3 cellular contexts compared by ENCODE assay signal in genomic region chr2:21438949-21439348, GRCh38.
TF ChIP-seq lines count a peak whose summit lies in the region.

No MANE protein-coding gene starts in this region.

TF ChIP-seq in SK-N-SH treated with all-trans-retinoic acid at 6 μM for 48 hours, 23 proteins besides CTCF, POLR2A, EP300 and RAD21 (continued from another document):
- TF ChIP-seq SNAI2 (CRISPR knock-in tag; IDR thresholded peaks at IDR 0.05) (peak; percentile 83; the same call in 1 of the 2 replicates), TCF4 (CRISPR knock-in tag; IDR thresholded peaks at IDR 0.05; ENCODE audit: borderline replicate concordance) (0 out of 2 replicates have a peak, but pooled peaks have one; percentile 41), ZFP3 (CRISPR knock-in tag; IDR thresholded peaks at IDR 0.05) (0 out of 2 replicates have a peak, but pooled peaks have one; percentile 44), ESRRG (CRISPR knock-in tag; IDR thresholded peaks at IDR 0.05) (0 out of 2 replicates have a peak, but pooled peaks have one; percentile 40)
- TF ChIP-seq, protein P1, sequence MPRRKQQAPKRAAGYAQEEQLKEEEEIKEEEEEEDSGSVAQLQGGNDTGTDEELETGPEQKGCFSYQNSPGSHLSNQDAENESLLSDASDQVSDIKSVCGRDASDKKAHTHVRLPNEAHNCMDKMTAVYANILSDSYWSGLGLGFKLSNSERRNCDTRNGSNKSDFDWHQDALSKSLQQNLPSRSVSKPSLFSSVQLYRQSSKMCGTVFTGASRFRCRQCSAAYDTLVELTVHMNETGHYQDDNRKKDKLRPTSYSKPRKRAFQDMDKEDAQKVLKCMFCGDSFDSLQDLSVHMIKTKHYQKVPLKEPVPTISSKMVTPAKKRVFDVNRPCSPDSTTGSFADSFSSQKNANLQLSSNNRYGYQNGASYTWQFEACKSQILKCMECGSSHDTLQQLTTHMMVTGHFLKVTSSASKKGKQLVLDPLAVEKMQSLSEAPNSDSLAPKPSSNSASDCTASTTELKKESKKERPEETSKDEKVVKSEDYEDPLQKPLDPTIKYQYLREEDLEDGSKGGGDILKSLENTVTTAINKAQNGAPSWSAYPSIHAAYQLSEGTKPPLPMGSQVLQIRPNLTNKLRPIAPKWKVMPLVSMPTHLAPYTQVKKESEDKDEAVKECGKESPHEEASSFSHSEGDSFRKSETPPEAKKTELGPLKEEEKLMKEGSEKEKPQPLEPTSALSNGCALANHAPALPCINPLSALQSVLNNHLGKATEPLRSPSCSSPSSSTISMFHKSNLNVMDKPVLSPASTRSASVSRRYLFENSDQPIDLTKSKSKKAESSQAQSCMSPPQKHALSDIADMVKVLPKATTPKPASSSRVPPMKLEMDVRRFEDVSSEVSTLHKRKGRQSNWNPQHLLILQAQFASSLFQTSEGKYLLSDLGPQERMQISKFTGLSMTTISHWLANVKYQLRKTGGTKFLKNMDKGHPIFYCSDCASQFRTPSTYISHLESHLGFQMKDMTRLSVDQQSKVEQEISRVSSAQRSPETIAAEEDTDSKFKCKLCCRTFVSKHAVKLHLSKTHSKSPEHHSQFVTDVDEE (CRISPR knock-in tag; IDR thresholded peaks at IDR 0.05): peak; percentile 33; the same call in 1 of the 2 replicates

TF ChIP-seq in SK-N-SH, 30 proteins besides CTCF, POLR2A, EP300 and RAD21 (continued from another document):
- TF ChIP-seq REST (IDR thresholded peaks at IDR 0.05; ENCODE audit: low read depth, low read length) (no peak), RCOR1 (IDR thresholded peaks at IDR 0.05; ENCODE audit: low read length) (no peak), GABPA (IDR thresholded peaks at IDR 0.05; ENCODE audit: low read depth) (no peak), MXI1 (IDR thresholded peaks at IDR 0.05; ENCODE audit: low read depth, low read length) (no peak), FOXJ3 (CRISPR knock-in tag; IDR thresholded peaks at IDR 0.05) (no peak), FOSL2 (IDR thresholded peaks at IDR 0.05; ENCODE audit: borderline replicate concordance, low read depth) (no peak), TCF12 (IDR thresholded peaks at IDR 0.05) (no peak), ZBTB33 (IDR thresholded peaks at IDR 0.05; ENCODE audit: borderline replicate concordance, low read depth) (no peak), JUND (IDR thresholded peaks at IDR 0.05) (no peak), TAF1 (IDR thresholded peaks at IDR 0.05; ENCODE audit: borderline replicate concordance, low read depth, low read length) (no peak), GATA2 (CRISPR knock-in tag; IDR thresholded peaks at IDR 0.05) (no peak), NRF1 (IDR thresholded peaks at IDR 0.05; ENCODE audit: low read depth, low read length) (no peak), MAX (IDR thresholded peaks at IDR 0.05; ENCODE audit: low read depth) (no peak), POLR2AphosphoS5 (IDR thresholded peaks at IDR 0.05; ENCODE audit: low read depth, low read length) (no peak), RXRA (IDR thresholded peaks at IDR 0.05; ENCODE audit: borderline replicate concordance, low read depth) (no peak)
- TF ChIP-seq, protein P2, sequence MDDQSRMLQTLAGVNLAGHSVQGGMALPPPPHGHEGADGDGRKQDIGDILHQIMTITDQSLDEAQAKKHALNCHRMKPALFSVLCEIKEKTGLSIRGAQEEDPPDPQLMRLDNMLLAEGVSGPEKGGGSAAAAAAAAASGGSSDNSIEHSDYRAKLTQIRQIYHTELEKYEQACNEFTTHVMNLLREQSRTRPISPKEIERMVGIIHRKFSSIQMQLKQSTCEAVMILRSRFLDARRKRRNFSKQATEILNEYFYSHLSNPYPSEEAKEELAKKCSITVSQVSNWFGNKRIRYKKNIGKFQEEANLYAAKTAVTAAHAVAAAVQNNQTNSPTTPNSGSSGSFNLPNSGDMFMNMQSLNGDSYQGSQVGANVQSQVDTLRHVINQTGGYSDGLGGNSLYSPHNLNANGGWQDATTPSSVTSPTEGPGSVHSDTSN (IDR thresholded peaks at IDR 0.05): no peak
- TF ChIP-seq, protein P3, sequence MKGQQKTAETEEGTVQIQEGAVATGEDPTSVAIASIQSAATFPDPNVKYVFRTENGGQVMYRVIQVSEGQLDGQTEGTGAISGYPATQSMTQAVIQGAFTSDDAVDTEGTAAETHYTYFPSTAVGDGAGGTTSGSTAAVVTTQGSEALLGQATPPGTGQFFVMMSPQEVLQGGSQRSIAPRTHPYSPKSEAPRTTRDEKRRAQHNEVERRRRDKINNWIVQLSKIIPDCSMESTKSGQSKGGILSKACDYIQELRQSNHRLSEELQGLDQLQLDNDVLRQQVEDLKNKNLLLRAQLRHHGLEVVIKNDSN (IDR thresholded peaks at IDR 0.05; ENCODE audit: borderline replicate concordance, low read depth): no peak

TF ChIP-seq in IMR-90, 13 proteins besides CTCF, POLR2A, EP300 and RAD21 (continued from another document):
- TF ChIP-seq USF2 (IDR thresholded peaks at IDR 0.05; ENCODE audit: low read depth, low read length) (no peak), CEBPB (IDR thresholded peaks at IDR 0.05; ENCODE audit: low read depth, low read length) (no peak), CHD1 (IDR thresholded peaks at IDR 0.05; ENCODE audit: low read depth, low read length) (no peak), SMC3 (IDR thresholded peaks at IDR 0.05; ENCODE audit: low read depth, low read length) (no peak), FOS (IDR thresholded peaks at IDR 0.05; ENCODE audit: low read depth, low read length) (peak; percentile 56; the same call in 1 of the 2 replicates), RFX5 (IDR thresholded peaks at IDR 0.05; ENCODE audit: low read depth, low read length) (no peak), MAFK (IDR thresholded peaks at IDR 0.05; ENCODE audit: low read depth, low read length) (no peak), NFE2L2 (IDR thresholded peaks at IDR 0.05; ENCODE audit: low read depth, low read length) (no peak), MXI1 (IDR thresholded peaks at IDR 0.05; ENCODE audit: borderline replicate concordance, low read depth, low read length) (no peak), BHLHE40 (IDR thresholded peaks at IDR 0.05; ENCODE audit: low read depth, low read length) (no peak), MAZ (IDR thresholded peaks at IDR 0.05; ENCODE audit: borderline replicate concordance, low read depth, low read length) (no peak)
- TF ChIP-seq, protein P4, sequence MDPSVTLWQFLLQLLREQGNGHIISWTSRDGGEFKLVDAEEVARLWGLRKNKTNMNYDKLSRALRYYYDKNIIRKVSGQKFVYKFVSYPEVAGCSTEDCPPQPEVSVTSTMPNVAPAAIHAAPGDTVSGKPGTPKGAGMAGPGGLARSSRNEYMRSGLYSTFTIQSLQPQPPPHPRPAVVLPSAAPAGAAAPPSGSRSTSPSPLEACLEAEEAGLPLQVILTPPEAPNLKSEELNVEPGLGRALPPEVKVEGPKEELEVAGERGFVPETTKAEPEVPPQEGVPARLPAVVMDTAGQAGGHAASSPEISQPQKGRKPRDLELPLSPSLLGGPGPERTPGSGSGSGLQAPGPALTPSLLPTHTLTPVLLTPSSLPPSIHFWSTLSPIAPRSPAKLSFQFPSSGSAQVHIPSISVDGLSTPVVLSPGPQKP (IDR thresholded peaks at IDR 0.05; ENCODE audit: borderline replicate concordance, low read depth, low read length): no peak
TF ChIP-seq in IMR-90: peak in this region for 2.
